ENCODE assay signal across 8 cellular contexts in genomic region chr6:6724319-6725119, GRCh38.
DNase-seq lines count a peak whose midpoint lies in the region; ATAC-seq and TF ChIP-seq lines count a peak whose summit lies in the region.

No MANE protein-coding gene starts in this region.

- TF ChIP-seq RAD21 in HCT116 (IDR thresholded peaks at IDR 0.05; ENCODE audit: low read depth) = peak; percentile 95

- H3K36me3 ChIP-seq in HCT116 (ENCODE audit: control insufficient read depth in 1 of 2, insufficient read depth in 2 of 2, low read length in 2 of 2) = no peaks in the 10 kb centered on the region
- H3K36me3 ChIP-seq in mucosa of rectum (ENCODE audit: control insufficient read depth in 2 of 2, insufficient read depth in 2 of 2, low read length in 2 of 2) = no peaks in the 10 kb centered on the region

- H3K27me3 ChIP-seq in HCT116 (ENCODE audit: insufficient read depth, low read length) (no peaks in the 10 kb centered on the region), mucosa of rectum (ENCODE audit: control insufficient read depth in 2 of 2, insufficient read depth in 2 of 2, low read length in 2 of 2) (no peaks in the 10 kb centered on the region)

- H4K20me1 ChIP-seq in HCT116 (ENCODE audit: insufficient read depth) = no peaks in the 10 kb centered on the region

- TF ChIP-seq POLR2A in HCT116 (IDR thresholded peaks at IDR 0.05; ENCODE audit: borderline replicate concordance, extremely low read depth, insufficient read depth, insufficient read length) = no peak

- POLR2A ChIA-PET in HCT116 (lab: Charles Lee) = no interaction called here

- RAD21 ChIA-PET in HCT116 (lab: Charles Lee; ENCODE audit: low non-redundant PET in 1 of 2, low total read pairs in 2 of 2, uncharacterized antibody in 2 of 2, unreplicated experiment in 2 of 2) = interaction anchor here in 1 of 2 experiments (0.6 kb wide), 1 partner anchor 512 kb away, joined by 3 read pairs; no protein-coding TSS in a partner anchor

- intact Hi-C loops in HCT116 (cut with micrococcal nuclease) = loop anchor here (1.0 to 10.0 kb wide), 3 partner anchors 515 to 890 kb away; no protein-coding TSS in a partner anchor

- H3K4me3 ChIP-seq in HCT116 (replicated peaks in 1 of 2; ENCODE audit: low read depth in 1 of 2, low read length in 2 of 2) = no peak overlapping the region
- peak overlapping the region; percentile 31 for H3K4me3 ChIP-seq in epithelial cell of proximal tubule (ENCODE audit: low read depth, low read length)
- peak overlapping the region; percentile 65 to 67 for H3K4me3 ChIP-seq in mucosa of rectum (ENCODE audit: low read length in 2 of 2)

- peaks cover 0 to 20% of the 10 kb centered on the region in 2 experiments; a peak in 2 of 4 replicates for H3K4me1 ChIP-seq in HCT116 (ENCODE audit: control insufficient read depth in 1 of 2, insufficient read depth in 2 of 2, low read length in 2 of 2)
- peaks cover 34 to 55% of the 10 kb centered on the region in 2 donors for H3K4me1 ChIP-seq in mucosa of rectum (ENCODE audit: control insufficient read depth in 2 of 2, insufficient read depth in 2 of 2, low read length in 2 of 2)

- H3K9me3 ChIP-seq in HCT116 (ENCODE audit: control insufficient read depth in 1 of 2, insufficient read depth in 1 of 2, low read depth in 1 of 2, low read length in 2 of 2) = no peaks in the 10 kb centered on the region
- H3K9me3 ChIP-seq in mucosa of rectum (ENCODE audit: control insufficient read depth in 2 of 2, low read length in 2 of 2) = no peaks in the 10 kb centered on the region

- no peak overlapping the region for H3K9ac ChIP-seq in HCT116 (ENCODE audit: low read length)
- peak overlapping the region; percentile 76 to 83 for H3K9ac ChIP-seq in mucosa of rectum (ENCODE audit: low read depth in 1 of 2, low read length in 2 of 2)

- peak overlapping the region; percentile 89 for H2AFZ ChIP-seq in HCT116 (ENCODE audit: low read depth, low read length, poor library complexity, severe bottlenecking)

- H3K79me2 ChIP-seq in HCT116 (ENCODE audit: insufficient read depth, low read length) = no peaks in the 10 kb centered on the region

- CTCF ChIA-PET in HCT116 (lab: Charles Lee) = interaction anchor here (1.0 to 3.5 kb wide), 4 partner anchors 10 to 518 kb away, joined by 3 to 11 read pairs (median 4); no protein-coding TSS in a partner anchor

- DNase-seq in CD1c-positive myeloid dendritic cell (ENCODE audit: extremely low spot score) (peak; percentile 71), HCT116 (ENCODE audit: low read depth, low spot score) (peak; percentile 58), NOMO-1 treated with DMSO at 0.1 percent for 48 hours (lab: John Stamatoyannopoulos, UW; ENCODE audit: unreplicated experiment) (peak; percentile 82), activated T-cell treated with anti-CD3 and anti-CD28 coated beads for 4 hours (peak; percentile 38), epithelial cell of proximal tubule (ENCODE audit: low read depth) (peak; percentile 48)
- peak; percentile 34 to 76 (median 54) for DNase-seq in stimulated activated naive CD4-positive, alpha-beta T cell (lab: John Stamatoyannopoulos, UW)

- ATAC-seq in HCT116 (peak; percentile 85), GM21825 (IDR thresholded peaks at IDR 0.05; ENCODE audit: unreplicated experiment) (no peak)

- H3K27ac ChIP-seq in HCT116 (ENCODE audit: low read depth, low read length) (no peak overlapping the region; the same call in 1 of the 2 replicates), mucosa of rectum (ENCODE audit: low read depth in 2 of 2, low read length in 2 of 2) (peak overlapping the region; percentile 91 to 96)

- peak overlapping the region; percentile 39 for H3K4me2 ChIP-seq in HCT116 (ENCODE audit: low read length)

- TF ChIP-seq CTCF in HCT116 (IDR thresholded peaks at IDR 0.05 in 2 of 3, conservative IDR thresholded peaks at IDR 0.05 in 1 of 3; ENCODE audit: borderline replicate concordance in 1 of 3, insufficient read depth in 1 of 3, low read depth in 2 of 3, low read length in 2 of 3) (peak; percentile 59 to 78 (median 75)), epithelial cell of proximal tubule (conservative IDR thresholded peaks at IDR 0.05; ENCODE audit: low read depth, low read length) (peak; percentile 66)

- H3K9me2 ChIP-seq in HCT116 (ENCODE audit: insufficient read depth) = no peaks in the 10 kb centered on the region

- BruUV-seq in HCT116 (replicated peaks; lab: Mats Ljungman, UMichigan) = no TSS peak

TF ChIP-seq in HCT116, 20 proteins besides CTCF, POLR2A, EP300 and RAD21:
- TF ChIP-seq YY1 (IDR thresholded peaks at IDR 0.05; ENCODE audit: extremely low read depth, insufficient replicate concordance, low read depth, low read length) (peak; percentile 7), ZFX (IDR thresholded peaks at IDR 0.05) (no peak), ELF1 (IDR thresholded peaks at IDR 0.05; ENCODE audit: borderline replicate concordance, low read depth) (no peak), SRF (IDR thresholded peaks at IDR 0.05; ENCODE audit: low read depth) (no peak), EZH2phosphoT487 (IDR thresholded peaks at IDR 0.05; ENCODE audit: borderline replicate concordance) (no peak), TCF7L2 (IDR thresholded peaks at IDR 0.05; ENCODE audit: borderline replicate concordance, extremely low read depth, insufficient read depth, insufficient read length) (no peak), EGR1 (IDR thresholded peaks at IDR 0.05; ENCODE audit: low read depth) (no peak), CEBPB (IDR thresholded peaks at IDR 0.05; ENCODE audit: low read depth) (no peak)

Comparison
In these comparisons a context has a peak if more than half of its experiments do, and no peak if none do; other contexts are left out.
1. H3K4me3 ChIP-seq: peak in epithelial cell of proximal tubule (single experiment) and mucosa of rectum (2 of 2); none in HCT116 (0 of 2).
2. Peak in every context shown above with its lines, with median percentiles within 50 percentile points of each other: DNase-seq.